In genomic region chr11:129819237-129819636, GRCh38 we compare ENCODE assay signal across 31 cellular contexts. TPM values are rescaled to one million over a fixed set of nuclear protein-coding genes. Genes with fewer than 3 reads are reported as not detected.
"Had no signal": no experiment of that assay in that cellular context is flagged by ENCODE, and none has a peak within 500 bp of the region (broad histone marks: within the 10 kb centered on the region; RNA-seq: fewer than 3 reads in every experiment).

No MANE protein-coding gene starts in this region.

- H3K9me2 ChIP-seq: SK-N-SH had no signal

- H3K27ac ChIP-seq: breast epithelium, KMS-11, RWPE1, SJCRH30 had no signal

- H3K36me3 ChIP-seq: breast epithelium, SJCRH30 had no signal

- H3K4me2 ChIP-seq: KMS-11, SK-N-SH had no signal

- H3K4me1 ChIP-seq: breast epithelium, Peyer's patch, SJCRH30 had no signal

- ATAC-seq: activated CD4-positive, CD25-positive, alpha-beta regulatory T cell treated with anti-CD3 and anti-CD28 coated beads, Interleukin-2, amount 50 U/mL, for 24 hours; activated CD8-positive, alpha-beta T cell treated with anti-CD3 and anti-CD28 coated beads for 36 hours; activated T-cell treated with anti-CD3 and anti-CD28 coated beads, Interleukin-2, amount 50 U/mL, for 72 hours had no signal

- H3K4me3 Mint-ChIP-seq: activated CD8-positive, alpha-beta T cell treated with anti-CD3 and anti-CD28 coated beads for 36 hours; activated naive CD4-positive, alpha-beta T cell treated with anti-CD3 and anti-CD28 coated beads, Interleukin-2, amount 10 ng/mL, durations not matched to agents 7 days and 5 days; activated naive CD8-positive, alpha-beta T cell treated with anti-CD3 and anti-CD28 coated beads for 36 hours; activated T-cell treated with anti-CD3 and anti-CD28 coated beads, Interleukin-2, amount 50 U/mL, for 72 hours had no signal

- H3K36me3 Mint-ChIP-seq: activated naive CD8-positive, alpha-beta T cell treated with anti-CD3 and anti-CD28 coated beads for 36 hours had no signal

- H3K27ac Mint-ChIP-seq: activated CD8-positive, alpha-beta T cell treated with anti-CD3 and anti-CD28 coated beads for 36 hours; activated naive CD4-positive, alpha-beta T cell treated with anti-CD3 and anti-CD28 coated beads, Interleukin-2, amount 10 ng/mL, durations not matched to agents 7 days and 5 days; activated naive CD8-positive, alpha-beta T cell treated with anti-CD3 and anti-CD28 coated beads for 36 hours; activated T-cell treated with anti-CD3 and anti-CD28 coated beads, Interleukin-2, amount 50 U/mL, for 72 hours; activated T-helper 2 cell treated with anti-CD3 and anti-CD28 coated beads, Interferon-gamma antibody, Interleukin-2, Interleukin-4, amounts not matched to agents 10 μg/mL and 5 μg/mL and 100 μg/mL, durations not matched to agents 14 hours and 24 hours and 36 hours had no signal

- DNase-seq: activated CD4-positive, alpha-beta T cell treated with anti-CD3 and anti-CD28 coated beads for 4 hours; activated CD8-positive, alpha-beta memory T cell treated with anti-CD3 and anti-CD28 coated beads, Interleukin-2, amount 50 U/mL, for 4 hours; activated CD8-positive, alpha-beta T cell treated with anti-CD3 and anti-CD28 coated beads for 36 hours; activated gamma-delta T cell treated with Interleukin-2 at 50 U/mL for 16 hours; activated naive CD4-positive, alpha-beta T cell treated with anti-CD3 and anti-CD28 coated beads, Interleukin-2, amount 10 ng/mL, durations not matched to agents 7 days and 5 days; activated naive CD8-positive, alpha-beta T cell treated with anti-CD3 and anti-CD28 coated beads for 36 hours; activated T-cell treated with anti-CD3 and anti-CD28 coated beads, Interleukin-2, amount 50 U/mL, for 72 hours; aorta; central memory CD4-positive, alpha-beta T cell; NCI-H1092; NCI-H1417 treated with DMSO at 0.1 percent for 48 hours; NCI-H1694; NCI-H2029; NCI-H2107; NCI-H2171 treated with DMSO at 0.1 percent for 48 hours; NCI-H226; NCI-H526; NCI-H82; Peyer's patch; Right ventricle myocardium superior; SJCRH30; SK-N-SH; T-helper 1 cell had no signal

- H3K9me3 ChIP-seq: Peyer's patch, SJCRH30, SK-N-SH had no signal

- H3K27me3 ChIP-seq: breast epithelium, Peyer's patch, SJCRH30 had no signal

- H3K9ac ChIP-seq: KMS-11, SK-N-SH had no signal

- H3K9me3 Mint-ChIP-seq: activated CD8-positive, alpha-beta T cell treated with anti-CD3 and anti-CD28 coated beads for 36 hours; activated naive CD8-positive, alpha-beta T cell treated with anti-CD3 and anti-CD28 coated beads for 36 hours; activated T-helper 2 cell treated with anti-CD3 and anti-CD28 coated beads, Interferon-gamma antibody, Interleukin-2, Interleukin-4, amounts not matched to agents 10 μg/mL and 5 μg/mL and 100 μg/mL, durations not matched to agents 14 hours and 24 hours and 36 hours had no signal

- H3K4me3 ChIP-seq: breast epithelium, SJCRH30 had no signal

RNA-seq across cellular contexts. Expression of gene TMEM45B, which starts 3.6 kb away (rescaled TPM):
- total RNA-seq: MCF 10A, NCI-H460, OCI-LY7, Right ventricle myocardium superior, SJCRH30 had no signal
